1 cellular context compared by ENCODE assay signal in the genomic region with DNA sequence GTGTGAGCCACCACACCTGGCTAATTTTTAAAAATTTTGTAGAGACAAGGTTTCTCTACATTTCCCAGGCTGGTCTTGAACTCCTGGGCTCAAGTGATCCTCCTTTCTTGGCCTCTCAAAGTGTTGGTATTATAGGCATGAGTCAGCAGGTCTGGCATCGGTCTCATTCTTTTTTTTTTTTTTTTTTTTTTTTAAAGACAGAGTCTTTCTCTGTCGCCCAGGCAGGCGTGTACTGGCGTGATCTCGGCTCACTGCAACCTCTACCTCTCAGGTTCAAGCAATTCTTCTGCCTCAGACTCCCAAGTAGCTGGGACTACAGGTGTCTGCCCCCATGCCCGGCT. TPM values are rescaled to one million over a fixed set of nuclear protein-coding genes. Genes with fewer than 3 reads are reported as not detected.
"Had no signal": no experiment of that assay in that cellular context is flagged by ENCODE, and none has a peak within 500 bp of the region (broad histone marks: within the 10 kb centered on the region; RNA-seq: fewer than 3 reads in every experiment).

No MANE protein-coding gene starts in this region.

RNA-seq across cellular contexts. Expression of gene SLA2, which starts 37.6 kb away (rescaled TPM):
- total RNA-seq: endothelial cell of umbilical vein had no signal
- polyA plus RNA-seq: endothelial cell of umbilical vein had no signal
